15 cellular contexts compared by ENCODE assay signal in genomic region chr2:161233858-161234431, GRCh38.
DNase-seq lines count a peak whose midpoint lies in the region; ATAC-seq lines count a peak whose summit lies in the region.
"Had no signal": no experiment of that assay in that cellular context is flagged by ENCODE, and none has a peak within 500 bp of the region (broad histone marks: within the 10 kb centered on the region; RNA-seq: fewer than 3 reads in every experiment).

No MANE protein-coding gene starts in this region.

- no peaks in the 10 kb centered on the region for H3K27me3 Mint-ChIP-seq in memory B cell
- H3K27me3 Mint-ChIP-seq: activated T-helper 17 cell treated with anti-CD3 and anti-CD28 coated beads, Interleukin-2, amount 50 U/mL, for 72 hours had no signal

- peaks cover 15% of the 10 kb centered on the region for H3K36me3 Mint-ChIP-seq in memory B cell

- H3K4me1 Mint-ChIP-seq in memory B cell = peaks cover 16% of the 10 kb centered on the region

- ATAC-seq in GM18873 (IDR thresholded peaks at IDR 0.05; ENCODE audit: low FRiP score, unreplicated experiment) = peak; percentile 53
- ATAC-seq in HG02610 (IDR thresholded peaks at IDR 0.05; ENCODE audit: unreplicated experiment) = peak; percentile 48
- peak; percentile 48 for ATAC-seq in HG03439 (IDR thresholded peaks at IDR 0.05; ENCODE audit: unreplicated experiment)
- peak; percentile 24 for ATAC-seq in memory B cell (ENCODE audit: low read depth)
- ATAC-seq: activated T-helper 17 cell treated with anti-CD3 and anti-CD28 coated beads, Interleukin-2, amount 50 U/mL, for 72 hours; HCT116 had no signal

- H3K4me3 Mint-ChIP-seq in memory B cell = no peak overlapping the region
- H3K4me3 Mint-ChIP-seq: activated T-helper 17 cell treated with anti-CD3 and anti-CD28 coated beads, Interleukin-2, amount 50 U/mL, for 72 hours; T-helper 2 cell treated with Interferon-gamma antibody and Interleukin-4, amounts not matched to agents 5 μg/mL and 100 μg/mL, for 36 hours had no signal

- no peaks in the 10 kb centered on the region for H3K9me3 Mint-ChIP-seq in memory B cell
- H3K9me3 Mint-ChIP-seq: activated T-helper 17 cell treated with anti-CD3 and anti-CD28 coated beads, Interleukin-2, amount 50 U/mL, for 72 hours; T-helper 2 cell treated with Interferon-gamma antibody and Interleukin-4, amounts not matched to agents 5 μg/mL and 100 μg/mL, for 36 hours had no signal

- no peak overlapping the region for H3K27ac Mint-ChIP-seq in memory B cell
- H3K27ac Mint-ChIP-seq: activated T-helper 17 cell treated with anti-CD3 and anti-CD28 coated beads, Interleukin-2, amount 50 U/mL, for 72 hours; T-helper 2 cell treated with Interferon-gamma antibody and Interleukin-4, amounts not matched to agents 5 μg/mL and 100 μg/mL, for 36 hours had no signal

- intact Hi-C loops in cardiac septum (cut with DNase I) = no loop called here

- DNase-seq in memory B cell (ENCODE audit: low spot score in 2 of 2) = no peak
- DNase-seq in NCI-H2029 treated with DMSO at 0.1 percent for 48 hours (lab: John Stamatoyannopoulos, UW) = no peak
- DNase-seq in cardiac septum (ENCODE audit: low spot score) = no peak
- DNase-seq in NCI-H1092 treated with DMSO at 0.1 percent for 48 hours (lab: John Stamatoyannopoulos, UW) = no peak
- DNase-seq: activated CD4-positive, alpha-beta T cell treated with anti-CD3 and anti-CD28 coated beads, Interleukin-2, amount 50 U/mL, for 1 hour; anterior cingulate cortex; dorsolateral prefrontal cortex; mesenchymal stem cell; NCI-H524 had no signal
